11 cellular contexts compared by ENCODE assay signal in genomic region chr7:126657599-126658358, GRCh38.
DNase-seq lines count a peak whose midpoint lies in the region; ATAC-seq and TF ChIP-seq lines count a peak whose summit lies in the region.
"Had no signal": no experiment of that assay in that cellular context is flagged by ENCODE, and none has a peak within 500 bp of the region (broad histone marks: within the 10 kb centered on the region; RNA-seq: fewer than 3 reads in every experiment).

No MANE protein-coding gene starts in this region.

- no peaks in the 10 kb centered on the region for H3K4me1 ChIP-seq in breast epithelium

- no peak for TF ChIP-seq CTCF in SU-DHL-6 (IDR thresholded peaks at IDR 0.05; ENCODE audit: insufficient read depth, low read length, poor library complexity, severe bottlenecking)
- no peak for TF ChIP-seq CTCF in breast epithelium (IDR thresholded peaks at IDR 0.05)

- H2AFZ ChIP-seq in SU-DHL-6 (ENCODE audit: low read depth, low read length, severe bottlenecking), result peak overlapping the region; percentile 58

- ATAC-seq in GM18505 (IDR thresholded peaks at IDR 0.05; ENCODE audit: unreplicated experiment) (peak; percentile 86), GM21423 (IDR thresholded peaks at IDR 0.05; ENCODE audit: unreplicated experiment) (peak; percentile 81), HG03135 (IDR thresholded peaks at IDR 0.05; ENCODE audit: unreplicated experiment) (peak; percentile 74)

- H3K27me3 Mint-ChIP-seq in activated T-helper 2 cell treated with anti-CD3 and anti-CD28 coated beads, Interferon-gamma antibody, Interleukin-2, Interleukin-4, amounts not matched to agents 10 μg/mL and 5 μg/mL and 100 μg/mL, durations not matched to agents 14 hours and 24 hours and 36 hours (ENCODE audit: low read depth), result no peaks in the 10 kb centered on the region

- TF ChIP-seq POLR2A in GM18505 (IDR thresholded peaks at IDR 0.05; ENCODE audit: borderline replicate concordance, extremely low read depth, insufficient read depth, insufficient read length) (no peak), breast epithelium (IDR thresholded peaks at IDR 0.05) (no peak)

- H3K27ac Mint-ChIP-seq in activated T-helper 2 cell treated with anti-CD3 and anti-CD28 coated beads, Interferon-gamma antibody, Interleukin-2, Interleukin-4, amounts not matched to agents 10 μg/mL and 5 μg/mL and 100 μg/mL, durations not matched to agents 14 hours and 24 hours and 36 hours, result no peak overlapping the region

- DNase-seq in breast epithelium (ENCODE audit: low spot score in 2 of 2) (no peak), DMS 273 (lab: John Stamatoyannopoulos, UW; ENCODE audit: unreplicated experiment) (no peak), C1 segment of cervical spinal cord (lab: John Stamatoyannopoulos, UW) (no peak)
- no peak for DNase-seq in activated T-helper 2 cell treated with anti-CD3 and anti-CD28 coated beads, Interferon-gamma antibody, Interleukin-2, Interleukin-4, amounts not matched to agents 10 μg/mL and 5 μg/mL and 100 μg/mL, durations not matched to agents 14 hours and 24 hours and 36 hours (ENCODE audit: low spot score)
- DNase-seq: anterior cingulate cortex, Calu3, small intestine had no signal

- H3K9me3 Mint-ChIP-seq in activated T-helper 2 cell treated with anti-CD3 and anti-CD28 coated beads, Interferon-gamma antibody, Interleukin-2, Interleukin-4, amounts not matched to agents 10 μg/mL and 5 μg/mL and 100 μg/mL, durations not matched to agents 14 hours and 24 hours and 36 hours, result no peaks in the 10 kb centered on the region

- H3K9ac ChIP-seq in SU-DHL-6 (ENCODE audit: low read length), result peak overlapping the region; percentile 50

- H3K4me2 ChIP-seq in SU-DHL-6 (ENCODE audit: low read depth, low read length, poor library complexity, severe bottlenecking), result peak overlapping the region; percentile 92

- H3K36me3 Mint-ChIP-seq in activated T-helper 2 cell treated with anti-CD3 and anti-CD28 coated beads, Interferon-gamma antibody, Interleukin-2, Interleukin-4, amounts not matched to agents 10 μg/mL and 5 μg/mL and 100 μg/mL, durations not matched to agents 14 hours and 24 hours and 36 hours (ENCODE audit: low read depth), result no peaks in the 10 kb centered on the region

- H3F3A ChIP-seq in SU-DHL-6 (ENCODE audit: insufficient read depth), result peaks cover 35% of the 10 kb centered on the region

- H3K4me3 Mint-ChIP-seq in activated T-helper 2 cell treated with anti-CD3 and anti-CD28 coated beads, Interferon-gamma antibody, Interleukin-2, Interleukin-4, amounts not matched to agents 10 μg/mL and 5 μg/mL and 100 μg/mL, durations not matched to agents 14 hours and 24 hours and 36 hours (ENCODE audit: low read depth), result no peak overlapping the region

- H3K4me1 Mint-ChIP-seq in activated T-helper 2 cell treated with anti-CD3 and anti-CD28 coated beads, Interferon-gamma antibody, Interleukin-2, Interleukin-4, amounts not matched to agents 10 μg/mL and 5 μg/mL and 100 μg/mL, durations not matched to agents 14 hours and 24 hours and 36 hours (ENCODE audit: low read depth), result no peaks in the 10 kb centered on the region

- H3K27ac ChIP-seq in SU-DHL-6 (ENCODE audit: low read depth, low read length), result peak overlapping the region; percentile 93
- no peak overlapping the region for H3K27ac ChIP-seq in breast epithelium

- H4K20me1 ChIP-seq in SU-DHL-6 (ENCODE audit: low read depth, low read length), result no peaks in the 10 kb centered on the region

- no peaks in the 10 kb centered on the region for H3K27me3 ChIP-seq in SU-DHL-6 (ENCODE audit: low read length)
- no peaks in the 10 kb centered on the region for H3K27me3 ChIP-seq in breast epithelium

- H3K9me3 ChIP-seq in SU-DHL-6 (ENCODE audit: insufficient read depth, low read length), result no peaks in the 10 kb centered on the region
- no peaks in the 10 kb centered on the region for H3K9me3 ChIP-seq in breast epithelium

- intact Hi-C loops in breast epithelium (cut with DNase I; ENCODE audit: low total_unique reads), result no loop called here
- intact Hi-C loops in activated T-helper 2 cell treated with anti-CD3 and anti-CD28 coated beads, Interferon-gamma antibody, Interleukin-2, Interleukin-4, amounts not matched to agents 10 μg/mL and 5 μg/mL and 100 μg/mL, durations not matched to agents 14 hours and 24 hours and 36 hours (cut with micrococcal nuclease), result no loop called here

- no peaks in the 10 kb centered on the region for H3K79me2 ChIP-seq in SU-DHL-6 (ENCODE audit: insufficient read depth, low read length)

- H3K9me2 ChIP-seq in SU-DHL-6 (replicated peaks; ENCODE audit: insufficient read depth, low read length), result no peaks in the 10 kb centered on the region

- H3K4me3 ChIP-seq in SU-DHL-6 (ENCODE audit: insufficient read depth, low read length, poor library complexity, severe bottlenecking) (peak overlapping the region; percentile 43), breast epithelium (no peak overlapping the region)

- no peaks in the 10 kb centered on the region; the same call in 1 of the 2 replicates for H3K36me3 ChIP-seq in SU-DHL-6 (ENCODE audit: low read length)
- H3K36me3 ChIP-seq in breast epithelium, result no peaks in the 10 kb centered on the region
